12 cellular contexts compared by ENCODE assay signal in genomic region chr4:26356067-26356466, GRCh38. TPM values are rescaled to one million over a fixed set of nuclear protein-coding genes. Genes with fewer than 3 reads are reported as not detected.
DNase-seq lines count a peak whose midpoint lies in the region; ATAC-seq and TF ChIP-seq lines count a peak whose summit lies in the region.
"Had no signal": no experiment of that assay in that cellular context is flagged by ENCODE, and none has a peak within 500 bp of the region (broad histone marks: within the 10 kb centered on the region; RNA-seq: fewer than 3 reads in every experiment).

No MANE protein-coding gene starts in this region.

- ATAC-seq in GM18517 (IDR thresholded peaks at IDR 0.05; ENCODE audit: unreplicated experiment) = peak; percentile 45
- peak; percentile 40 for ATAC-seq in HCT116
- ATAC-seq in activated CD8-positive, alpha-beta T cell treated with anti-CD3 and anti-CD28 coated beads, Interleukin-2, amount 10 ng/mL, durations not matched to agents 7 days and 5 days = peak; percentile 67
- peak; percentile 49 for ATAC-seq in naive thymus-derived CD4-positive, alpha-beta T cell
- no peak for ATAC-seq in GM19328 (IDR thresholded peaks at IDR 0.05; ENCODE audit: unreplicated experiment)
- ATAC-seq: left colon had no signal

- no peaks in the 10 kb centered on the region for H3K9me2 ChIP-seq in HCT116 (ENCODE audit: insufficient read depth)

- H3K4me1 ChIP-seq in HCT116 (ENCODE audit: control insufficient read depth in 1 of 2, insufficient read depth in 2 of 2, low read length in 2 of 2) = peaks cover 3 to 7% of the 10 kb centered on the region in 2 experiments; a peak in 3 of 4 replicates
- H3K4me1 ChIP-seq in naive thymus-derived CD4-positive, alpha-beta T cell (ENCODE audit: control insufficient read depth in 2 of 2, insufficient read depth in 2 of 2, low read length in 2 of 2) = peaks cover 5 to 19% of the 10 kb centered on the region in 2 donors

- no peak overlapping the region for H3K27ac ChIP-seq in HCT116 (ENCODE audit: low read depth, low read length)
- peak overlapping the region; percentile 27 for H3K27ac ChIP-seq in naive thymus-derived CD4-positive, alpha-beta T cell (ENCODE audit: low read depth, low read length)
- H3K27ac ChIP-seq in WERI-Rb-1 = no peak overlapping the region

- no peak overlapping the region for H2AFZ ChIP-seq in HCT116 (ENCODE audit: low read depth, low read length, poor library complexity, severe bottlenecking)

- H3K36me3 ChIP-seq in HCT116 (ENCODE audit: control insufficient read depth in 1 of 2, insufficient read depth in 2 of 2, low read length in 2 of 2) (no peaks in the 10 kb centered on the region), WERI-Rb-1 (peaks cover 4% of the 10 kb centered on the region; the same call in 1 of the 2 replicates)
- H3K36me3 ChIP-seq in naive thymus-derived CD4-positive, alpha-beta T cell (ENCODE audit: control insufficient read depth in 2 of 3, insufficient read depth in 3 of 3, low read length in 3 of 3) = no peaks in the 10 kb centered on the region

- H3K4me2 ChIP-seq in HCT116 (ENCODE audit: low read length) = no peak overlapping the region

- no peak for TF ChIP-seq RAD21 in HCT116 (IDR thresholded peaks at IDR 0.05; ENCODE audit: low read depth)

- TF ChIP-seq CTCF in HCT116 (IDR thresholded peaks at IDR 0.05 in 2 of 3, conservative IDR thresholded peaks at IDR 0.05 in 1 of 3; ENCODE audit: borderline replicate concordance in 1 of 3, insufficient read depth in 1 of 3, low read depth in 2 of 3, low read length in 2 of 3) (no peak), type B pancreatic cell (conservative IDR thresholded peaks at IDR 0.05) (no peak), WERI-Rb-1 (IDR thresholded peaks at IDR 0.05; ENCODE audit: low read depth, low read length) (no peak)

- H3K79me2 ChIP-seq in HCT116 (ENCODE audit: insufficient read depth, low read length) = peaks cover 96% of the 10 kb centered on the region

- DNase-seq in HCT116 (ENCODE audit: low read depth, low spot score) (no peak), NCI-H1436 (lab: John Stamatoyannopoulos, UW) (no peak), type B pancreatic cell (ENCODE audit: extremely low spot score, unreplicated experiment) (no peak), WERI-Rb-1 (no peak)
- DNase-seq in activated CD8-positive, alpha-beta T cell treated with anti-CD3 and anti-CD28 coated beads, Interleukin-2, amount 10 ng/mL, durations not matched to agents 7 days and 5 days = no peak
- DNase-seq in naive thymus-derived CD4-positive, alpha-beta T cell = no peak
- DNase-seq: left colon; NCI-H1092; stimulated activated CD4-positive, alpha-beta T cell treated with anti-CD3 and anti-CD28 coated beads, Interleukin-4, amount 100 ng/mL, for 4 hours; T1000 had no signal

- no peak overlapping the region for H3K27ac Mint-ChIP-seq in activated CD8-positive, alpha-beta T cell treated with anti-CD3 and anti-CD28 coated beads, Interleukin-2, amount 10 ng/mL, durations not matched to agents 7 days and 5 days
- no peak overlapping the region for H3K27ac Mint-ChIP-seq in naive thymus-derived CD4-positive, alpha-beta T cell
- no peak overlapping the region for H3K27ac Mint-ChIP-seq in type B pancreatic cell

- RAD21 ChIA-PET in HCT116 (lab: Charles Lee; ENCODE audit: low non-redundant PET in 1 of 2, low total read pairs in 2 of 2, uncharacterized antibody in 2 of 2, unreplicated experiment in 2 of 2) = no interaction called here

- H4K20me1 ChIP-seq in HCT116 (ENCODE audit: insufficient read depth) = peaks cover 2% of the 10 kb centered on the region; the same call in 1 of the 2 replicates

- H3K27me3 Mint-ChIP-seq in activated CD8-positive, alpha-beta T cell treated with anti-CD3 and anti-CD28 coated beads, Interleukin-2, amount 10 ng/mL, durations not matched to agents 7 days and 5 days (ENCODE audit: low read depth) = no peaks in the 10 kb centered on the region
- H3K27me3 Mint-ChIP-seq in naive thymus-derived CD4-positive, alpha-beta T cell = no peaks in the 10 kb centered on the region
- H3K27me3 Mint-ChIP-seq in type B pancreatic cell = no peaks in the 10 kb centered on the region

- H3K4me3 ChIP-seq in HCT116 (replicated peaks in 1 of 2; ENCODE audit: low read depth in 1 of 2, low read length in 2 of 2) (no peak overlapping the region), WERI-Rb-1 (ENCODE audit: low read depth, low read length) (no peak overlapping the region)
- no peak overlapping the region for H3K4me3 ChIP-seq in naive thymus-derived CD4-positive, alpha-beta T cell (ENCODE audit: low read length)

- H3K4me1 Mint-ChIP-seq in activated CD8-positive, alpha-beta T cell treated with anti-CD3 and anti-CD28 coated beads, Interleukin-2, amount 10 ng/mL, durations not matched to agents 7 days and 5 days (ENCODE audit: low read depth) = peaks cover 8% of the 10 kb centered on the region
- peaks cover 19 to 36% (median 30%) of the 10 kb centered on the region in 7 donors for H3K4me1 Mint-ChIP-seq in naive thymus-derived CD4-positive, alpha-beta T cell
- peaks cover 17% of the 10 kb centered on the region for H3K4me1 Mint-ChIP-seq in type B pancreatic cell (ENCODE audit: unreplicated experiment)

- BruUV-seq in HCT116 (replicated peaks; lab: Mats Ljungman, UMichigan) = no TSS peak

- intact Hi-C loops in HCT116 (cut with micrococcal nuclease) = no loop called here
- intact Hi-C loops in naive thymus-derived CD4-positive, alpha-beta T cell (cut with micrococcal nuclease) = no loop called here

- no peak overlapping the region for H3K4me3 Mint-ChIP-seq in activated CD8-positive, alpha-beta T cell treated with anti-CD3 and anti-CD28 coated beads, Interleukin-2, amount 10 ng/mL, durations not matched to agents 7 days and 5 days
- no peak overlapping the region for H3K4me3 Mint-ChIP-seq in naive thymus-derived CD4-positive, alpha-beta T cell
- H3K4me3 Mint-ChIP-seq in type B pancreatic cell = no peak overlapping the region

- H3K9ac ChIP-seq in HCT116 (ENCODE audit: low read length) = no peak overlapping the region

- H3K36me3 Mint-ChIP-seq in activated CD8-positive, alpha-beta T cell treated with anti-CD3 and anti-CD28 coated beads, Interleukin-2, amount 10 ng/mL, durations not matched to agents 7 days and 5 days (ENCODE audit: low read depth) = peaks cover 1% of the 10 kb centered on the region
- H3K36me3 Mint-ChIP-seq in naive thymus-derived CD4-positive, alpha-beta T cell = peaks cover 0 to 3% (median 0%) of the 10 kb centered on the region in 5 donors
- peaks cover 1% of the 10 kb centered on the region for H3K36me3 Mint-ChIP-seq in type B pancreatic cell

- H3K27me3 ChIP-seq in HCT116 (ENCODE audit: insufficient read depth, low read length) = no peaks in the 10 kb centered on the region
- no peaks in the 10 kb centered on the region for H3K27me3 ChIP-seq in naive thymus-derived CD4-positive, alpha-beta T cell (ENCODE audit: control insufficient read depth in 2 of 2, insufficient read depth in 2 of 2, low read length in 2 of 2)
- no peaks in the 10 kb centered on the region for H3K27me3 ChIP-seq in WERI-Rb-1 (ENCODE audit: insufficient read depth, low read depth, severe bottlenecking)

- H3K9me3 ChIP-seq in HCT116 (ENCODE audit: control insufficient read depth in 1 of 2, insufficient read depth in 1 of 2, low read depth in 1 of 2, low read length in 2 of 2) = no peaks in the 10 kb centered on the region
- H3K9me3 ChIP-seq in naive thymus-derived CD4-positive, alpha-beta T cell (ENCODE audit: control insufficient read depth in 2 of 3, low read length in 3 of 3) = no peaks in the 10 kb centered on the region
- no peaks in the 10 kb centered on the region for H3K9me3 ChIP-seq in WERI-Rb-1 (ENCODE audit: severe bottlenecking)

- CTCF ChIA-PET in HCT116 (lab: Charles Lee) = interaction anchor here (1.1 kb wide), 1 partner anchor 26 kb away, joined by 6 read pairs; no protein-coding TSS in a partner anchor
- CTCF ChIA-PET in activated CD8-positive, alpha-beta T cell treated with anti-CD3 and anti-CD28 coated beads, Interleukin-2, amount 10 ng/mL, durations not matched to agents 7 days and 5 days (lab: Charles Lee) = interaction anchor here (1.5 to 2.8 kb wide), 4 partner anchors 12 to 368 kb away, joined by 5 to 14 read pairs (median 6); no protein-coding TSS in a partner anchor
- CTCF ChIA-PET in naive thymus-derived CD4-positive, alpha-beta T cell (lab: Charles Lee) = interaction anchor here (0.5 kb wide), 1 partner anchor 430 kb away, joined by 3 read pairs; no protein-coding TSS in a partner anchor

- TF ChIP-seq POLR2A in HCT116 (IDR thresholded peaks at IDR 0.05; ENCODE audit: borderline replicate concordance, extremely low read depth, insufficient read depth, insufficient read length) = no peak

- POLR2A ChIA-PET in HCT116 (lab: Charles Lee) = no interaction called here
- POLR2A ChIA-PET in activated CD8-positive, alpha-beta T cell treated with anti-CD3 and anti-CD28 coated beads, Interleukin-2, amount 10 ng/mL, durations not matched to agents 7 days and 5 days (lab: Charles Lee) = no interaction called here
- POLR2A ChIA-PET in naive thymus-derived CD4-positive, alpha-beta T cell (lab: Charles Lee) = no interaction called here

- H3K9me3 Mint-ChIP-seq in activated CD8-positive, alpha-beta T cell treated with anti-CD3 and anti-CD28 coated beads, Interleukin-2, amount 10 ng/mL, durations not matched to agents 7 days and 5 days (ENCODE audit: insufficient read depth) = no peaks in the 10 kb centered on the region
- no peaks in the 10 kb centered on the region for H3K9me3 Mint-ChIP-seq in naive thymus-derived CD4-positive, alpha-beta T cell
- H3K9me3 Mint-ChIP-seq in type B pancreatic cell = no peaks in the 10 kb centered on the region

TF ChIP-seq in HCT116, 20 proteins besides CTCF, POLR2A, EP300 and RAD21:
- TF ChIP-seq TCF7L2 (IDR thresholded peaks at IDR 0.05; ENCODE audit: borderline replicate concordance, extremely low read depth, insufficient read depth, insufficient read length) (no peak), SP1 (IDR thresholded peaks at IDR 0.05; ENCODE audit: low read depth) (no peak)

RNA-seq across cellular contexts. Expression of gene RBPJ, which starts 35.3 kb away (rescaled TPM):
- total RNA-seq in HCT116 (2021; ENCODE audit: unreplicated experiment) = 72.7 TPM
- 42.2 and 46.5 TPM in 2 replicates for polyA plus RNA-seq in HCT116 (2012)
- total RNA-seq in activated CD8-positive, alpha-beta T cell treated with anti-CD3 and anti-CD28 coated beads, Interleukin-2, amount 10 ng/mL, durations not matched to agents 7 days and 5 days = 10 to 100 TPM; 61.7 to 72.3 TPM
- 100 to 1,000 TPM in 1 of 5 experiments, 10 to 100 TPM in 4; 48.1 to 144 (median 71.3) TPM for total RNA-seq in naive thymus-derived CD4-positive, alpha-beta T cell
- polyA plus RNA-seq in naive thymus-derived CD4-positive, alpha-beta T cell = 10 to 100 TPM; 60.4 to 68.5 TPM
- 61.5 and 95.4 TPM in 2 replicates for total RNA-seq in type B pancreatic cell (ENCODE audit: low replicate concordance)
